In the genomic region with DNA sequence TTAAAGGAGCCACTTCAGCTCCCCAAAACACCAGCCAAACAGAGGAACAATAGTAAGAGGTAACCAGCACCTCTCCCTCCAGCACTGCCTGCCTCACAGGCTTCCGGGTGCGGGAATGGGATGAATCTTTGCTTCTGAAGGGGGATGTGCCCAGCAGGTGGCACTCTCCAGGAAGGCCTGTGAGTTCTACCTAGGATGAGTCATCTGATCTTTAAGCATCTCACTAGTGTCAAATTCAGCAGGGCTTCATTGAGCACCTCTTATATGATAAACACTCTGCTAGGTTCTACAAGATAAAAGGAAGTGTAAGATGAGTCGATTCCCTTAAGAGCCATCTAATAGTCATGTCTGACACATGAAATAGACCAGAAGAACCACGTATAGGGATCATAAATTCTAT, we compare ENCODE assay signal across 8 cellular contexts.
DNase-seq lines count a peak whose midpoint lies in the region; ATAC-seq and TF ChIP-seq lines count a peak whose summit lies in the region.

No MANE protein-coding gene starts in this region.

- H2AFZ ChIP-seq in smooth muscle cell (ENCODE audit: low read depth) = no peak overlapping the region

- H3K4me1 ChIP-seq in foreskin keratinocyte = no peaks in the 10 kb centered on the region
- no peaks in the 10 kb centered on the region for H3K4me1 ChIP-seq in smooth muscle cell (ENCODE audit: low read depth)

- no peaks in the 10 kb centered on the region for H3K9me3 ChIP-seq in smooth muscle cell (replicated peaks; ENCODE audit: low read depth)

- TF ChIP-seq CTCF in foreskin keratinocyte (conservative IDR thresholded peaks at IDR 0.05) = peak; percentile 88
- peak; percentile 40 for TF ChIP-seq CTCF in smooth muscle cell (IDR thresholded peaks at IDR 0.05; ENCODE audit: borderline replicate concordance, insufficient read depth, poor library complexity, severe bottlenecking)

- 60% methylated on average over 4 of the region's 4 CpGs for WGBS in smooth muscle cell (ENCODE audit: low lambda C conversion rate)

- ATAC-seq in foreskin keratinocyte (peak; percentile 87), GM21526 (IDR thresholded peaks at IDR 0.05; ENCODE audit: low FRiP score, unreplicated experiment) (no peak)

- no peaks in the 10 kb centered on the region for H3K79me2 ChIP-seq in smooth muscle cell (ENCODE audit: low read depth)

- H3K4me2 ChIP-seq in smooth muscle cell = no peak overlapping the region

- DNase-seq in DMS153 (lab: John Stamatoyannopoulos, UW) = peak; percentile 86
- peak; percentile 67 for DNase-seq in HK-2 (ENCODE audit: unreplicated experiment)
- DNase-seq in RKO (ENCODE audit: low spot score) = peak; percentile 64
- DNase-seq in foreskin keratinocyte = peak; percentile 42 to 75
- no peak for DNase-seq in smooth muscle cell (lab: John Stamatoyannopoulos, UW; ENCODE audit: unreplicated experiment)
- DNase-seq in central memory CD4-positive, alpha-beta T cell = no peak
- no peak for DNase-seq in epidermal melanocyte (ENCODE audit: insufficient read length, low spot score)

- H3K27ac ChIP-seq in foreskin keratinocyte (no peak overlapping the region), smooth muscle cell (ENCODE audit: low read depth) (no peak overlapping the region)

- H3K4me3 ChIP-seq in smooth muscle cell = no peak overlapping the region

- no peaks in the 10 kb centered on the region for H3K27me3 ChIP-seq in foreskin keratinocyte
- H3K27me3 ChIP-seq in smooth muscle cell (ENCODE audit: low read depth) = no peaks in the 10 kb centered on the region

- H4K20me1 ChIP-seq in smooth muscle cell (ENCODE audit: low read depth) = no peaks in the 10 kb centered on the region

- H3K36me3 ChIP-seq in smooth muscle cell (ENCODE audit: low read depth) = no peaks in the 10 kb centered on the region

- no peaks in the 10 kb centered on the region for H3F3A ChIP-seq in smooth muscle cell (ENCODE audit: low read depth)

- no peak overlapping the region for H3K9ac ChIP-seq in smooth muscle cell (ENCODE audit: low read depth)

Comparison
In these comparisons a context has a peak if more than half of its experiments do, and no peak if none do; other contexts are left out.
1. DNase-seq: peak in DMS153 (single experiment), HK-2 (single experiment), RKO (single experiment) and foreskin keratinocyte (2 of 2); none in smooth muscle cell (single experiment), central memory CD4-positive, alpha-beta T cell (single experiment) and epidermal melanocyte (single experiment).